17 cellular contexts compared by ENCODE assay signal in the genomic region with DNA sequence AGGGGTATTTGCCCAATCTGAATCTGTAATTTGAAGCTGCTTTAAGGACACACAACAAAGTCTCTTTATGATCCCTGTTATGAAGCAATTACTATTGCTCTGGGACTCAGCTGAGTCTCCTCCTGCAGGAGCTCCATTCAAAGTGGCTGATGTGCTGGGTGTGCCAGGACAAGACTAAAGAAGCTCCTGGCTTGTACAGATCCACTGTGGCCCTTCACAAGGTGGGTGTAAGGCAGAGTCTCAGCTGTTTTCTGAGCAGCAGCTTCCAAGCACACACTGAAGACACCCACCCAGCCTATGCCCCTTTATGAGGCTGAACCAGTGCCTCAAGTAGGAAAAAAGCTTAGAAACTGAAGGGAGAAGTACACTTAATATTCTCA. TPM values are rescaled to one million over a fixed set of nuclear protein-coding genes. Genes with fewer than 3 reads are reported as not detected.
DNase-seq lines count a peak whose midpoint lies in the region; ATAC-seq and TF ChIP-seq lines count a peak whose summit lies in the region.
"Had no signal": no experiment of that assay in that cellular context is flagged by ENCODE, and none has a peak within 500 bp of the region (broad histone marks: within the 10 kb centered on the region; RNA-seq: fewer than 3 reads in every experiment).

No MANE protein-coding gene starts in this region.

- peaks cover 17% of the 10 kb centered on the region for H3K4me1 ChIP-seq in HUES48 (ENCODE audit: control insufficient read depth, insufficient read depth, low read length)

- H3K9me3 ChIP-seq in HUES48 (ENCODE audit: control insufficient read depth, insufficient read depth, low read length) (no peaks in the 10 kb centered on the region), WERI-Rb-1 (ENCODE audit: severe bottlenecking) (peaks cover 3% of the 10 kb centered on the region)
- H3K9me3 ChIP-seq: SK-N-SH had no signal

- DNase-seq in WERI-Rb-1 = peak; percentile 46
- DNase-seq in left colon = no peak
- DNase-seq in sciatic nerve (ENCODE audit: low spot score) = no peak
- no peak for DNase-seq in H7
- no peak for DNase-seq in NCI-H774 (lab: John Stamatoyannopoulos, UW)
- DNase-seq: ACHN; CD4-positive, alpha-beta T cell; DND-41; GDM1; Kasumi-1; NCI-H1417 treated with DMSO at 0.1 percent for 48 hours; SK-N-SH had no signal

- H3K4me3 ChIP-seq in HUES48 (ENCODE audit: low read depth, low read length) (no peak overlapping the region), WERI-Rb-1 (ENCODE audit: low read depth, low read length) (peak overlapping the region; percentile 18), H7 (ENCODE audit: insufficient read depth, low read depth, low read length) (no peak overlapping the region)

- H3K36me3 ChIP-seq in HUES48 (ENCODE audit: control insufficient read depth, insufficient read depth, low read length) (no peaks in the 10 kb centered on the region), WERI-Rb-1 (no peaks in the 10 kb centered on the region), H7 (replicated peaks; ENCODE audit: control insufficient read depth, insufficient read depth, low read length) (no peaks in the 10 kb centered on the region; the same call in 1 of the 2 replicates)

- H3K27ac ChIP-seq in HUES48 (ENCODE audit: low read depth, low read length) (peak overlapping the region; percentile 49), WERI-Rb-1 (peak overlapping the region; percentile 82)

- no peak for TF ChIP-seq CTCF in WERI-Rb-1 (IDR thresholded peaks at IDR 0.05; ENCODE audit: low read depth, low read length)

- ATAC-seq in left colon (peak; percentile 92), sciatic nerve (peak; percentile 92), GM21515 (IDR thresholded peaks at IDR 0.05; ENCODE audit: unreplicated experiment) (no peak), HG02970 (IDR thresholded peaks at IDR 0.05; ENCODE audit: low FRiP score, unreplicated experiment) (no peak)
- ATAC-seq: Panc1, Right ventricle myocardium inferior had no signal

- intact Hi-C loops in left colon (cut with DNase I, micrococcal nuclease) (no loop called here), sciatic nerve (cut with DNase I) (no loop called here)

- no peak overlapping the region for H3K9ac ChIP-seq in HUES48 (ENCODE audit: low read depth, low read length)
- H3K9ac ChIP-seq: SK-N-SH had no signal

- H3K27me3 ChIP-seq in HUES48 (ENCODE audit: control insufficient read depth, insufficient read depth, low read length) (no peaks in the 10 kb centered on the region), WERI-Rb-1 (ENCODE audit: insufficient read depth, low read depth, severe bottlenecking) (no peaks in the 10 kb centered on the region), H7 (ENCODE audit: control insufficient read depth, insufficient read depth, low read length) (no peaks in the 10 kb centered on the region)

RNA-seq across cellular contexts. Expression of a gene that starts 42.0 kb away (rescaled TPM):
- total RNA-seq in left colon = 10 to 100 TPM; 46.5 to 59.1 TPM
- 33.4 TPM for total RNA-seq in sciatic nerve
- 28.7 and 33.1 TPM in 2 replicates for total RNA-seq in H7 (2014; rRNA removed; shearing (Covaris generic))

Comparison
In these comparisons a context has a peak if more than half of its experiments do, and no peak if none do; other contexts are left out.
1. ATAC-seq: peak in left colon (single experiment) and sciatic nerve (single experiment); none in GM21515 (single experiment) and HG02970 (single experiment).